10 cellular contexts compared by ENCODE assay signal in the genomic region with DNA sequence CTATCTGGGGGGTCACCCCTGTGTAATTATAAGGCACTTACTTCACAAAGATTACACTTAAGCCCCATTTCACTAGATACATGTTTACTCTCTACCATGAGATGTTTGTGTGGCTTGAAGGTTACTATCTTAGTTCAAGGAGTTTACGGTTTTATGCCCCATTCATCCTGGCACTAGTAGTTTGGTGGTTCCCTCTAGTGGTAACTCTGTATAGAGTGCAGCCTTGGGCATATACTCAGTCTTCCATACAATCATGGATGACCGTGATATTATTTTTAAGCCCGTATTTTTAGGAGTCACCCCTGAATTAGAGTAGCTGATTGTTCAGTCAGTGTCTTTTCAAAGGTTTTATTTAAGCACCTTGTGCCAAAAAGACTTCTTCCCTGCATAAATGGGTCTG.
A peak's percentile ranks its signal among the peaks of the same experiment; 100 is the strongest.
DNase-seq lines count a peak whose midpoint lies in the region; ATAC-seq and TF ChIP-seq lines count a peak whose summit lies in the region.
"Had no signal": no experiment of that assay in that cellular context is flagged by ENCODE, and none has a peak within 500 bp of the region (broad histone marks: within the 10 kb centered on the region; RNA-seq: fewer than 3 reads in every experiment).

No MANE protein-coding gene starts in this region.

- ATAC-seq in GM18909 (IDR thresholded peaks at IDR 0.05; ENCODE audit: poor library complexity, unreplicated experiment) (peak; percentile 77), HG02938 (IDR thresholded peaks at IDR 0.05; ENCODE audit: unreplicated experiment) (no peak)

- no peaks in the 10 kb centered on the region for H3K9me3 ChIP-seq in thyroid gland
- H3K9me3 ChIP-seq: lower lobe of right lung had no signal

- H3K36me3 Mint-ChIP-seq in activated naive CD8-positive, alpha-beta T cell treated with anti-CD3 and anti-CD28 coated beads for 36 hours = no peaks in the 10 kb centered on the region

- peak; percentile 36 for TF ChIP-seq CTCF in AG09319 (IDR thresholded peaks at IDR 0.05; ENCODE audit: low read depth, low read length)
- TF ChIP-seq CTCF in thyroid gland (IDR thresholded peaks at IDR 0.05) = peak in 1 of 6 experiments; percentile 20

- H3K27ac Mint-ChIP-seq in activated naive CD8-positive, alpha-beta T cell treated with anti-CD3 and anti-CD28 coated beads for 36 hours = no peak overlapping the region

- DNase-seq in AG09319 (ENCODE audit: extremely low read depth, low read depth) (no peak), MV-4-11 (lab: John Stamatoyannopoulos, UW) (peak; percentile 0), erythroblast (lab: John Stamatoyannopoulos, UW) (peak; percentile 0 to 6), thyroid gland (no peak), midbrain (lab: John Stamatoyannopoulos, UW) (no peak)
- DNase-seq in activated naive CD8-positive, alpha-beta T cell treated with anti-CD3 and anti-CD28 coated beads for 36 hours = no peak
- DNase-seq: lower lobe of right lung, substantia nigra had no signal

- H3K27me3 Mint-ChIP-seq in activated naive CD8-positive, alpha-beta T cell treated with anti-CD3 and anti-CD28 coated beads for 36 hours = no peaks in the 10 kb centered on the region

- no peaks in the 10 kb centered on the region for H3K4me1 Mint-ChIP-seq in activated naive CD8-positive, alpha-beta T cell treated with anti-CD3 and anti-CD28 coated beads for 36 hours

- 27 to 49% methylated on average over 3 of the region's 3 CpGs for WGBS in thyroid gland, 2 donors

- H3K36me3 ChIP-seq in thyroid gland = no peaks in the 10 kb centered on the region
- H3K36me3 ChIP-seq: lower lobe of right lung had no signal

- intact Hi-C loops in thyroid gland (cut with DNase I) = no loop called here

- H3K4me3 Mint-ChIP-seq in activated naive CD8-positive, alpha-beta T cell treated with anti-CD3 and anti-CD28 coated beads for 36 hours = no peak overlapping the region

- H3K9me3 Mint-ChIP-seq in activated naive CD8-positive, alpha-beta T cell treated with anti-CD3 and anti-CD28 coated beads for 36 hours = no peaks in the 10 kb centered on the region

- no peaks in the 10 kb centered on the region for H3K27me3 ChIP-seq in thyroid gland

- no peaks in the 10 kb centered on the region for H3K4me1 ChIP-seq in thyroid gland
- H3K4me1 ChIP-seq: lower lobe of right lung had no signal

- no peak for TF ChIP-seq POLR2A in erythroblast (IDR thresholded peaks at IDR 0.05; ENCODE audit: low read length)
- no peak for TF ChIP-seq POLR2A in thyroid gland (IDR thresholded peaks at IDR 0.05)

- H3K4me3 ChIP-seq in thyroid gland (replicated peaks in 1 of 3) = no peak overlapping the region
- H3K4me3 ChIP-seq: lower lobe of right lung had no signal

- H3K27ac ChIP-seq in thyroid gland = no peak overlapping the region
- H3K27ac ChIP-seq: lower lobe of right lung had no signal

Comparison
In these comparisons a context has a peak if more than half of its experiments do, and no peak if none do; other contexts are left out.
1. DNase-seq: peak in MV-4-11 (single experiment) and erythroblast (2 of 2); none in AG09319 (single experiment), thyroid gland (0 of 2), activated naive CD8-positive, alpha-beta T cell treated with anti-CD3 and anti-CD28 coated beads for 36 hours (single experiment) and midbrain (single experiment).